ENCODE assay signal across 19 cellular contexts in the genomic region with DNA sequence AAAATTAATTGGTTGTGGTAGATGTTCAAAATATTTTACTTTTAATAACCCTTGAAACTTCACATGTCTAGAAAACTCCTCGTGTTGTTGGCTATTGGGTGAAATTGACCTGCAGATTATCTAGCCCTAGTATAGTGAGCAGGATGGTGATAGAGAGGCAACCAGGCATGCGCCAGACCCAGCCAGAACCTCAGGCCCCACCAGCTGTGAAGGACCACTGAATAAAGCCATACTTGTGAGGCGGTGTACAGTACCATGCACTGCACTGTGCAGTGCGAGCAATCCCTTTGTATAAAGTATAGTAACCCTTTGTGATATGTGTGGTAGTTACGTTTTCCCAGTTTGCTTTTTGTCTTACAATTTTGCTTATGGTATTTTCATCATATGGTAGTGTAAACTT.
"Had no signal": no experiment of that assay in that cellular context is flagged by ENCODE, and none has a peak within 500 bp of the region (broad histone marks: within the 10 kb centered on the region; RNA-seq: fewer than 3 reads in every experiment).

No MANE protein-coding gene starts in this region.

- H3K27ac Mint-ChIP-seq: effector memory CD8-positive, alpha-beta T cell; natural killer cell treated with Interleukin-12 subunit alpha and Interleukin-12 subunit beta and Interleukin-15 and Interleukin-18, amount 100 ng/mL, for 72 hours; neural progenitor cell; stimulated activated effector memory CD8-positive, alpha-beta T cell treated with anti-CD3 and anti-CD28 coated beads, Interleukin-12 subunit alpha, Interleukin-12 subunit beta, amount 100 ng/mL, for 72 hours had no signal

- H3K4me3 Mint-ChIP-seq: effector memory CD8-positive, alpha-beta T cell; memory B cell; mesothelial cell of epicardium; naive B cell; neural progenitor cell; stimulated activated effector memory CD8-positive, alpha-beta T cell treated with anti-CD3 and anti-CD28 coated beads, Interleukin-12 subunit alpha, Interleukin-12 subunit beta, amount 100 ng/mL, for 72 hours; type B pancreatic cell had no signal

- DNase-seq: cortex of kidney; esophagus squamous epithelium; left ventricle myocardium superior; lower lobe of right lung; naive B cell; sigmoid colon; stimulated activated CD4-positive, alpha-beta T cell treated with anti-CD3 and anti-CD28 coated beads, Interleukin-2, amount 100 ng/mL, for 24 hours; stimulated activated CD4-positive, alpha-beta T cell treated with anti-CD3 and anti-CD28 coated beads, Interleukin-4, amount 100 ng/mL, for 24 hours; stomach; thyroid gland had no signal

- FAIRE-seq: endometrium, keratinocyte had no signal

- H3K9me3 Mint-ChIP-seq: effector memory CD8-positive, alpha-beta T cell; memory B cell; mesothelial cell of epicardium; naive B cell; natural killer cell treated with Interleukin-12 subunit alpha and Interleukin-12 subunit beta and Interleukin-15 and Interleukin-18, amount 100 ng/mL, for 72 hours; neural progenitor cell; stimulated activated effector memory CD8-positive, alpha-beta T cell treated with anti-CD3 and anti-CD28 coated beads, Interleukin-12 subunit alpha, Interleukin-12 subunit beta, amount 100 ng/mL, for 72 hours; type B pancreatic cell had no signal

- H3K27me3 Mint-ChIP-seq: effector memory CD8-positive, alpha-beta T cell; memory B cell; naive B cell; natural killer cell treated with Interleukin-12 subunit alpha and Interleukin-12 subunit beta and Interleukin-15 and Interleukin-18, amount 100 ng/mL, for 72 hours; type B pancreatic cell had no signal
